Comparison of ENCODE assay signal across 35 cellular contexts in genomic region chr15:74184582-74185091, GRCh38. TPM values are rescaled to one million over a fixed set of nuclear protein-coding genes. Genes with fewer than 3 reads are reported as not detected.
DNase-seq lines count a peak whose midpoint lies in the region; ATAC-seq, FAIRE-seq and TF ChIP-seq lines count a peak whose summit lies in the region.
"Had no signal": no experiment of that assay in that cellular context is flagged by ENCODE, and none has a peak within 500 bp of the region (broad histone marks: within the 10 kb centered on the region; RNA-seq: fewer than 3 reads in every experiment).

No MANE protein-coding gene starts in this region.

- DNase-seq in activated CD4-positive, alpha-beta T cell treated with anti-CD3 and anti-CD28 coated beads for 48 hours, result peak; percentile 41
- no peak for DNase-seq in activated CD4-positive, alpha-beta T cell treated with anti-CD3 and anti-CD28 coated beads, Interleukin-2, amount 50 U/mL, for 1 hour
- DNase-seq in left ventricle myocardium superior (peak; percentile 10), cardiac septum (ENCODE audit: low spot score) (no peak), foreskin keratinocyte (no peak), NCI-H2081 treated with DMSO at 0.1 percent for 48 hours (lab: John Stamatoyannopoulos, UW) (no peak), GM19239 (ENCODE audit: insufficient read length, low spot score) (no peak)
- DNase-seq in stimulated activated naive CD8-positive, alpha-beta T cell treated with anti-CD3 and anti-CD28 coated beads, Interleukin-15, Interleukin-2, amounts not matched to agents 100 U/mL and 50 U/mL, for 24 hours, result no peak
- DNase-seq: 8988T; activated CD4-positive, CD25-positive, alpha-beta regulatory T cell; activated CD8-positive, alpha-beta T cell treated with anti-CD3 and anti-CD28 coated beads, Interleukin-2, amount 10 ng/mL, durations not matched to agents 7 days and 5 days; activated naive CD4-positive, alpha-beta T cell treated with anti-CD3 and anti-CD28 coated beads, Interleukin-2, amount 50 U/mL, for 16 hours; CD4-positive, alpha-beta T cell; central memory CD4-positive, alpha-beta T cell; esophagus squamous epithelium; MV-4-11; NCI-H1694; NCI-H2171 treated with DMSO at 0.1 percent for 48 hours; NCI-H524 treated with DMSO at 0.1 percent for 48 hours; NK-92 treated with Interleukin-12 subunit alpha and Interleukin-12 subunit beta, amount 100 ng/mL, for 24 hours; nucleus accumbens; PC-9; SIG-M5; SW 1271; T1000; transverse colon had no signal

- H3K27me3 ChIP-seq in foreskin keratinocyte, result peaks cover 32% of the 10 kb centered on the region
- H3K27me3 ChIP-seq: ascending aorta, esophagus squamous epithelium, hepatocyte, transverse colon had no signal

- H3K27ac ChIP-seq in foreskin keratinocyte, result no peak overlapping the region
- H3K27ac ChIP-seq: ascending aorta, esophagus squamous epithelium, hepatocyte, PC-9, transverse colon had no signal

- TF ChIP-seq CTCF in foreskin keratinocyte (conservative IDR thresholded peaks at IDR 0.05), result no peak

- intact Hi-C loops in left ventricle myocardium superior (cut with micrococcal nuclease) (no loop called here), cardiac septum (cut with DNase I) (no loop called here)

- ATAC-seq in left ventricle myocardium superior (no peak), foreskin keratinocyte (peak; percentile 10)
- ATAC-seq in stimulated activated naive CD8-positive, alpha-beta T cell treated with anti-CD3 and anti-CD28 coated beads, Interleukin-15, Interleukin-2, amounts not matched to agents 100 U/mL and 50 U/mL, for 24 hours, result peak; percentile 25
- ATAC-seq: activated CD8-positive, alpha-beta T cell treated with anti-CD3 and anti-CD28 coated beads, Interleukin-2, amount 10 ng/mL, durations not matched to agents 7 days and 5 days; HepG2; left lobe of liver had no signal

- no peak for FAIRE-seq in GM19239 (lab: Jason Lieb, UNC)
- FAIRE-seq: frontal cortex, HepG2 had no signal

- no peaks in the 10 kb centered on the region for H3K4me1 ChIP-seq in foreskin keratinocyte

RNA-seq across cellular contexts. Expression of gene ISLR, which starts 11.1 kb away (rescaled TPM):
- total RNA-seq in left ventricle myocardium superior, result 11.1 TPM
- 16.2 TPM for total RNA-seq in cardiac septum
- not detected in 2 replicates for total RNA-seq in foreskin keratinocyte
- polyA plus RNA-seq in foreskin keratinocyte, result not detected in 2 replicates
- total RNA-seq: activated CD8-positive, alpha-beta T cell treated with anti-CD3 and anti-CD28 coated beads, Interleukin-2, amount 10 ng/mL, durations not matched to agents 7 days and 5 days; activated T-helper 1 cell treated with anti-CD3 and anti-CD28 coated beads, Interleukin-12 subunit alpha, Interleukin-12 subunit beta, Interleukin-2, Interleukin-4 antibody, amounts not matched to agents 30 ng/mL and 10 ng/mL and 1 ng/mL, durations not matched to agents 14 hours and 24 hours and 36 hours; CD4-positive, alpha-beta T cell; HepG2; PC-9; pulmonary artery endothelial cell had no signal
- polyA plus RNA-seq: HepG2 had no signal

RNA-seq across cellular contexts. Expression of gene STRA6, which starts 17.9 kb away (rescaled TPM):
- not detected for total RNA-seq in left ventricle myocardium superior
- total RNA-seq in cardiac septum, result 0.13 TPM
- total RNA-seq in foreskin keratinocyte, result not detected in 2 replicates
- not detected in 2 replicates for polyA plus RNA-seq in foreskin keratinocyte
- total RNA-seq: activated CD8-positive, alpha-beta T cell treated with anti-CD3 and anti-CD28 coated beads, Interleukin-2, amount 10 ng/mL, durations not matched to agents 7 days and 5 days; ascending aorta; CD4-positive, alpha-beta T cell; left lobe of liver; LHCN-M2; pulmonary artery endothelial cell; transverse colon had no signal

RNA-seq across cellular contexts. Expression of gene CCDC33, which starts 51.5 kb away (rescaled TPM):
- total RNA-seq in left ventricle myocardium superior (not detected), cardiac septum (not detected), foreskin keratinocyte (not detected in 2 replicates)
- polyA plus RNA-seq in foreskin keratinocyte, result not detected in 2 replicates
- total RNA-seq: activated CD8-positive, alpha-beta T cell treated with anti-CD3 and anti-CD28 coated beads, Interleukin-2, amount 10 ng/mL, durations not matched to agents 7 days and 5 days; activated T-helper 1 cell treated with anti-CD3 and anti-CD28 coated beads, Interleukin-12 subunit alpha, Interleukin-12 subunit beta, Interleukin-2, Interleukin-4 antibody, amounts not matched to agents 30 ng/mL and 10 ng/mL and 1 ng/mL, durations not matched to agents 14 hours and 24 hours and 36 hours; ascending aorta; CD4-positive, alpha-beta T cell; esophagus squamous epithelium; HepG2; left lobe of liver; LHCN-M2; pulmonary artery endothelial cell had no signal

RNA-seq across cellular contexts. Expression of gene ISLR2, which starts 54.3 kb away (rescaled TPM):
- total RNA-seq in left ventricle myocardium superior (2.2 TPM), cardiac septum (4.1 TPM), foreskin keratinocyte (not detected in 2 replicates)
- polyA plus RNA-seq in foreskin keratinocyte, result not detected in 2 replicates
- total RNA-seq: activated CD8-positive, alpha-beta T cell treated with anti-CD3 and anti-CD28 coated beads, Interleukin-2, amount 10 ng/mL, durations not matched to agents 7 days and 5 days; activated T-helper 1 cell treated with anti-CD3 and anti-CD28 coated beads, Interleukin-12 subunit alpha, Interleukin-12 subunit beta, Interleukin-2, Interleukin-4 antibody, amounts not matched to agents 30 ng/mL and 10 ng/mL and 1 ng/mL, durations not matched to agents 14 hours and 24 hours and 36 hours; CD4-positive, alpha-beta T cell; H4; hepatocyte; HepG2; LHCN-M2; pulmonary artery endothelial cell had no signal
- polyA plus RNA-seq: HepG2 had no signal

Comparison
In these comparisons a context has a peak if more than half of its experiments do, and no peak if none do; other contexts are left out.
1. DNase-seq: peak in activated CD4-positive, alpha-beta T cell treated with anti-CD3 and anti-CD28 coated beads for 48 hours (single experiment) and left ventricle myocardium superior (single experiment); none in activated CD4-positive, alpha-beta T cell treated with anti-CD3 and anti-CD28 coated beads, Interleukin-2, amount 50 U/mL, for 1 hour (single experiment), cardiac septum (single experiment), foreskin keratinocyte (0 of 2), stimulated activated naive CD8-positive, alpha-beta T cell treated with anti-CD3 and anti-CD28 coated beads, Interleukin-15, Interleukin-2, amounts not matched to agents 100 U/mL and 50 U/mL, for 24 hours (single experiment), NCI-H2081 treated with DMSO at 0.1 percent for 48 hours (single experiment) and GM19239 (single experiment).
2. RNA of gene ISLR, which starts 11.1 kb away (total RNA-seq): 16.2 TPM in cardiac septum (single experiment) and 11.1 TPM in left ventricle myocardium superior (single experiment); not detected in foreskin keratinocyte; every median in the first group is over 10 times any median in the second.